ENCODE assay signal across 19 cellular contexts in genomic region chr7:111910656-111911055, GRCh38.
DNase-seq lines count a peak whose midpoint lies in the region; ATAC-seq and TF ChIP-seq lines count a peak whose summit lies in the region.
"Had no signal": no experiment of that assay in that cellular context is flagged by ENCODE, and none has a peak within 500 bp of the region (broad histone marks: within the 10 kb centered on the region; RNA-seq: fewer than 3 reads in every experiment).

No MANE protein-coding gene starts in this region.

- H3K9me3 Mint-ChIP-seq in endothelial cell (ENCODE audit: unreplicated experiment), result no peaks in the 10 kb centered on the region
- H3K9me3 Mint-ChIP-seq: CD8-positive, alpha-beta T cell had no signal

- no peak overlapping the region for H3K4me3 ChIP-seq in osteoblast (ENCODE audit: insufficient read depth, low read length)
- H3K4me3 ChIP-seq: BLaER1, GM23248 had no signal

- H3K27me3 Mint-ChIP-seq in endothelial cell (ENCODE audit: unreplicated experiment), result peaks cover 6% of the 10 kb centered on the region
- H3K27me3 Mint-ChIP-seq: B cell had no signal

- no peak overlapping the region for H3K27ac ChIP-seq in osteoblast (ENCODE audit: low read depth, low read length)
- H3K27ac ChIP-seq: BLaER1, C4-2B, GM23248 had no signal

- peaks cover 4% of the 10 kb centered on the region for H3K36me3 ChIP-seq in osteoblast (ENCODE audit: insufficient read depth, low read length)
- H3K36me3 ChIP-seq: BLaER1 had no signal

- no peak overlapping the region for H2AFZ ChIP-seq in osteoblast (ENCODE audit: low read length)
- H2AFZ ChIP-seq: GM23248 had no signal

- H3K4me1 ChIP-seq in osteoblast (ENCODE audit: insufficient read depth, low read length), result no peaks in the 10 kb centered on the region

- H3K4me1 Mint-ChIP-seq in endothelial cell (ENCODE audit: unreplicated experiment), result peaks cover 26% of the 10 kb centered on the region
- H3K4me1 Mint-ChIP-seq: B cell; CD4-positive, CD25-positive, alpha-beta regulatory T cell had no signal

- H3K4me3 Mint-ChIP-seq in endothelial cell (ENCODE audit: unreplicated experiment), result peak overlapping the region; percentile 67
- H3K4me3 Mint-ChIP-seq: B cell; CD4-positive, CD25-positive, alpha-beta regulatory T cell; CD8-positive, alpha-beta T cell had no signal

- no peaks in the 10 kb centered on the region for H3K79me2 ChIP-seq in osteoblast (ENCODE audit: insufficient read depth, low read length)

- H3K27me3 ChIP-seq in osteoblast (ENCODE audit: insufficient read depth, low read length), result peaks cover 2% of the 10 kb centered on the region
- H3K27me3 ChIP-seq: BLaER1 had no signal

- no peak for ATAC-seq in GM18505 (IDR thresholded peaks at IDR 0.05; ENCODE audit: unreplicated experiment)
- ATAC-seq: CD8-positive, alpha-beta T cell had no signal

- peak; percentile 49 for DNase-seq in NCI-H2227 (lab: John Stamatoyannopoulos, UW; ENCODE audit: unreplicated experiment)
- DNase-seq in NCI-H69 (lab: John Stamatoyannopoulos, UW), result peak; percentile 25
- no peak for DNase-seq in endothelial cell (ENCODE audit: low spot score)
- DNase-seq in osteoblast (ENCODE audit: insufficient read length, low spot score, missing footprints), result peak; percentile 8
- no peak for DNase-seq in COR-L47 (lab: John Stamatoyannopoulos, UW)
- DNase-seq in NCI-H774 (lab: John Stamatoyannopoulos, UW), result no peak
- DNase-seq: CD4-positive, CD25-positive, alpha-beta regulatory T cell; CD8-positive, alpha-beta T cell; DMS 273 treated with DMSO at 0.1 percent for 48 hours; DMS79; EL; GF-D8; GM23248; H7; HCEC 1CT had no signal

- H3K27ac Mint-ChIP-seq in endothelial cell (ENCODE audit: unreplicated experiment), result no peak overlapping the region
- H3K27ac Mint-ChIP-seq: B cell; CD4-positive, CD25-positive, alpha-beta regulatory T cell; CD8-positive, alpha-beta T cell had no signal

- peaks cover 52% of the 10 kb centered on the region for H3K36me3 Mint-ChIP-seq in endothelial cell (ENCODE audit: low read depth, unreplicated experiment)
- H3K36me3 Mint-ChIP-seq: CD4-positive, CD25-positive, alpha-beta regulatory T cell; CD8-positive, alpha-beta T cell had no signal

- H3K4me2 ChIP-seq in osteoblast (ENCODE audit: insufficient read depth, low read length), result no peak overlapping the region
- H3K4me2 ChIP-seq: BLaER1 had no signal

- no peaks in the 10 kb centered on the region for H3K9me3 ChIP-seq in osteoblast (ENCODE audit: low read depth, low read length)
- H3K9me3 ChIP-seq: BLaER1 had no signal

- TF ChIP-seq CTCF in endothelial cell (IDR thresholded peaks at IDR 0.05; ENCODE audit: unreplicated experiment), result no peak
- TF ChIP-seq CTCF in osteoblast (IDR thresholded peaks at IDR 0.05; ENCODE audit: extremely low read depth, low read depth, low read length), result no peak

- H4K20me1 ChIP-seq in osteoblast (ENCODE audit: insufficient read depth, low read length), result peaks cover 3% of the 10 kb centered on the region
- H4K20me1 ChIP-seq: BLaER1 had no signal

- no peak for TF ChIP-seq POLR2A in GM18505 (IDR thresholded peaks at IDR 0.05; ENCODE audit: borderline replicate concordance, extremely low read depth, insufficient read depth, insufficient read length)

Comparison
In these comparisons a context has a peak if more than half of its experiments do, and no peak if none do; other contexts are left out.
1. DNase-seq: peak in NCI-H2227 (single experiment), NCI-H69 (single experiment) and osteoblast (single experiment); none in endothelial cell (single experiment), COR-L47 (single experiment) and NCI-H774 (single experiment).